8 cellular contexts compared by ENCODE assay signal in the genomic region with DNA sequence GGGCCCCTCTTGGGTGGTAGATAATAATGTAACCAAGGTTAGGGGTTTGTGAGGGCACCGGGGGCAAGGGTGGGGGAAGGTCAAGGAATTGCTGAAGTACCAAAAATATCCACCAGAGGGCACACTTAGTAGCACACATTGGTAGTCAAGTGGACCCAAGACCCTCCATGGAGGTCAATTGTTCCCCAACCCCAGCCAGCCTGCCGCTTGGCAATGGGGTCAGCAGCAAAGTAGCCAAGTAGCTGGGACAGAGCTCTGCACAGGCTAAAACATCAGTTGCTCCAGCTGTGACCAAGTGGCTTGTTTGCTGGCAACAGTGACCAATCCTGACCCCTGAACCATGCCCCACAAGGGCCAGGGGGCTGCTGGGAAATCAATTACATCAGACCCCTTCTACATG.
DNase-seq lines count a peak whose midpoint lies in the region; ATAC-seq, FAIRE-seq and TF ChIP-seq lines count a peak whose summit lies in the region.

No MANE protein-coding gene starts in this region.

- H3K18ac ChIP-seq in IMR-90 (ENCODE audit: low read depth, low read length) (no peak overlapping the region), mesendoderm (ENCODE audit: low read length) (no peak overlapping the region)

- no peak overlapping the region for H4K5ac ChIP-seq in IMR-90 (ENCODE audit: low read depth, low read length)
- no peak overlapping the region for H4K5ac ChIP-seq in mesendoderm (ENCODE audit: low read length)

- 24% methylated on average over 2 of the region's 2 CpGs; no CpG with 5 or more reads in 1 of the 2 experiments for WGBS in IMR-90 (ENCODE audit: extremely low coverage in 2 of 2, insufficient read length in 1 of 2), 2 experiments
- no CpG with 5 or more reads among the region's 2 CpGs for WGBS in mesendoderm (ENCODE audit: extremely low coverage, insufficient coverage, low lambda C conversion rate)

- no peaks in the 10 kb centered on the region; the same call in 1 of the 2 replicates for H4K20me1 ChIP-seq in IMR-90 (ENCODE audit: insufficient read depth, low read length)

- H3K27me3 ChIP-seq in IMR-90 (ENCODE audit: control insufficient read depth, insufficient read depth, low read length) (no peaks in the 10 kb centered on the region), mesendoderm (ENCODE audit: insufficient read depth, low read length, poor library complexity) (no peaks in the 10 kb centered on the region)

- POLR2A ChIA-PET in IMR-90 (lab: Charles Lee; ENCODE audit: unreplicated experiment): no interaction called here

- H3K4me2 ChIP-seq in IMR-90 (ENCODE audit: low read depth, low read length) (no peak overlapping the region), mesendoderm (ENCODE audit: low read length) (no peak overlapping the region)

- H2AK5ac ChIP-seq in IMR-90 (ENCODE audit: low read depth, low read length) (0 out of 2 replicates have a peak overlapping the region, but pooled peaks have one; percentile 4), mesendoderm (ENCODE audit: low read length) (no peak overlapping the region)

- H3K9me1 ChIP-seq in IMR-90 (ENCODE audit: insufficient read depth, low read length): 0 out of 2 replicates have a peak, but pooled peaks cover 2% of the 10 kb centered on the region

- H2BK120ac ChIP-seq in IMR-90 (ENCODE audit: low read depth, low read length) (no peak overlapping the region), mesendoderm (ENCODE audit: low read depth, low read length) (no peak overlapping the region)

- H3K4me1 ChIP-seq in IMR-90 (ENCODE audit: control insufficient read depth, insufficient read depth, low read length): no peaks in the 10 kb centered on the region
- H3K4me1 ChIP-seq in mesendoderm (ENCODE audit: control insufficient read depth, low read depth, low read length): no peaks in the 10 kb centered on the region

- TF ChIP-seq CTCF in IMR-90 (conservative IDR thresholded peaks at IDR 0.05; ENCODE audit: low read depth, low read length): peak; percentile 62

- no peaks in the 10 kb centered on the region for H3K79me2 ChIP-seq in mesendoderm (ENCODE audit: control insufficient read depth, insufficient read depth, low read length)

- no TSS peak for BruUV-seq in IMR-90 (replicated peaks; lab: Mats Ljungman, UMichigan)

- H2BK20ac ChIP-seq in IMR-90 (ENCODE audit: low read depth, low read length): no peak overlapping the region

- H3K14ac ChIP-seq in IMR-90 (replicated peaks; ENCODE audit: low read depth, low read length): no peak overlapping the region

- H3K4me3 ChIP-seq in IMR-90 (ENCODE audit: insufficient read depth, low read depth, low read length): no peak overlapping the region
- no peak overlapping the region for H3K4me3 ChIP-seq in mesendoderm (ENCODE audit: low read length)

- FAIRE-seq in urothelium cell line (lab: Jason Lieb, UNC): no peak

- H4K91ac ChIP-seq in IMR-90 (ENCODE audit: insufficient read depth, low read depth, low read length): no peak overlapping the region

- no peak overlapping the region for H2AFZ ChIP-seq in IMR-90 (replicated peaks; ENCODE audit: low read length, poor library complexity)

- H2BK15ac ChIP-seq in IMR-90 (ENCODE audit: low read depth, low read length) (no peak overlapping the region), mesendoderm (replicated peaks; ENCODE audit: low read depth) (no peak overlapping the region)

- H3K23ac ChIP-seq in IMR-90 (ENCODE audit: low read depth, low read length) (no peak overlapping the region), mesendoderm (ENCODE audit: low read length) (no peak overlapping the region)

- in situ Hi-C loops in IMR-90 (cut with MboI; ENCODE audit: low sequenced_read_pairs): no loop called here

- H3K36me3 ChIP-seq in IMR-90 (ENCODE audit: control insufficient read depth, insufficient read depth, low read length) (peaks cover 3% of the 10 kb centered on the region; the same call in 1 of the 2 replicates), mesendoderm (ENCODE audit: control insufficient read depth, insufficient read depth, low read length) (no peaks in the 10 kb centered on the region)

- peak overlapping the region; percentile 71 for H2AK9ac ChIP-seq in IMR-90 (replicated peaks; ENCODE audit: low read depth, low read length, poor library complexity)

- peak; percentile 61 for TF ChIP-seq RAD21 in IMR-90 (IDR thresholded peaks at IDR 0.05; ENCODE audit: low read length)

- no peak for TF ChIP-seq POLR2A in IMR-90 (IDR thresholded peaks at IDR 0.05; ENCODE audit: low read depth, low read length)

- H2BK5ac ChIP-seq in IMR-90 (ENCODE audit: low read depth, low read length, poor library complexity, severe bottlenecking) (no peak overlapping the region), mesendoderm (ENCODE audit: low read length) (no peak overlapping the region)

- H4K8ac ChIP-seq in IMR-90 (ENCODE audit: low read depth in 2 of 2, low read length in 2 of 2) (no peak overlapping the region), mesendoderm (ENCODE audit: low read depth, low read length) (no peak overlapping the region)

- DNase-seq in SIG-M5 treated with dmso at 0.1 percent for 504 hours (lab: John Stamatoyannopoulos, UW; ENCODE audit: unreplicated experiment): peak; percentile 14
- DNase-seq in SIG-M5 (lab: John Stamatoyannopoulos, UW): no peak
- DNase-seq in IMR-90: peak; percentile 13
- DNase-seq in activated CD4-positive, alpha-beta T cell treated with anti-CD3 and anti-CD28 coated beads for 4 hours: peak; percentile 31 to 64
- peak; percentile 48 for DNase-seq in effector CD4-positive, alpha-beta T cell
- peak; percentile 70 for DNase-seq in mesendoderm
- peak; percentile 73 for DNase-seq in urothelium cell line (ENCODE audit: low spot score)
- no peak for DNase-seq in cortex of kidney (lab: John Stamatoyannopoulos, UW)

- dilution Hi-C loops in IMR-90 (cut with HindIII; ENCODE audit: low sequenced_read_pairs, unreplicated experiment): no loop called here

- no peaks in the 10 kb centered on the region for H3K9me3 ChIP-seq in IMR-90 (ENCODE audit: control insufficient read depth, insufficient read depth, low read length)

- H3K9ac ChIP-seq in IMR-90 (ENCODE audit: low read depth, low read length): no peak overlapping the region
- no peak overlapping the region for H3K9ac ChIP-seq in mesendoderm (ENCODE audit: low read length)

- H3K79me1 ChIP-seq in IMR-90 (ENCODE audit: low read depth in 1 of 2, low read length in 2 of 2): no peaks in the 10 kb centered on the region
- H3K79me1 ChIP-seq in mesendoderm (ENCODE audit: low read length): no peaks in the 10 kb centered on the region

- ATAC-seq in IMR-90 (ENCODE audit: low read depth): peak; percentile 74

- H3K27ac ChIP-seq in IMR-90 (ENCODE audit: insufficient read depth, low read length): no peak overlapping the region
- no peak overlapping the region for H3K27ac ChIP-seq in mesendoderm (ENCODE audit: low read depth, low read length)

- CTCF ChIA-PET in IMR-90 (lab: Yijun Ruan, JAX): interaction anchor here (0.6 to 1.5 kb wide), 3 partner anchors 98 to 186 kb away, joined by 3 to 5 read pairs (median 4); no protein-coding TSS in a partner anchor

- intact Hi-C loops in IMR-90 (cut with micrococcal nuclease): loop anchor here (1.0 to 5.0 kb wide), 4 partner anchors 78 to 184 kb away; a partner anchor contains a TSS

- no peak overlapping the region; the same call in 1 of the 2 replicates for H3K4ac ChIP-seq in IMR-90 (ENCODE audit: low read depth, low read length)
- H3K4ac ChIP-seq in mesendoderm (ENCODE audit: low read depth, low read length): no peak overlapping the region

- H3K56ac ChIP-seq in IMR-90 (ENCODE audit: extremely low read depth, insufficient read depth, low read length): no peak overlapping the region
- no peak overlapping the region for H3K56ac ChIP-seq in mesendoderm (ENCODE audit: low read length)

TF ChIP-seq in IMR-90, 13 proteins besides CTCF, POLR2A, EP300 and RAD21:
- TF ChIP-seq SMC3 (IDR thresholded peaks at IDR 0.05; ENCODE audit: low read depth, low read length): peak; percentile 77
- TF ChIP-seq NFE2L2 (IDR thresholded peaks at IDR 0.05; ENCODE audit: low read depth, low read length): no peak
- no peak for TF ChIP-seq RFX5 (IDR thresholded peaks at IDR 0.05; ENCODE audit: low read depth, low read length)
- TF ChIP-seq FOS (IDR thresholded peaks at IDR 0.05; ENCODE audit: low read depth, low read length): no peak

Comparison
In these comparisons a context has a peak if more than half of its experiments do, and no peak if none do; other contexts are left out.
1. DNase-seq: peak in SIG-M5 treated with dmso at 0.1 percent for 504 hours (single experiment), IMR-90 (single experiment), activated CD4-positive, alpha-beta T cell treated with anti-CD3 and anti-CD28 coated beads for 4 hours (2 of 2), effector CD4-positive, alpha-beta T cell (single experiment), mesendoderm (single experiment) and urothelium cell line (single experiment); none in SIG-M5 (single experiment) and cortex of kidney (single experiment).